ENCODE assay signal across 8 cellular contexts in genomic region chr5:14143509-14143842, GRCh38. TPM values are rescaled to one million over a fixed set of nuclear protein-coding genes. Genes with fewer than 3 reads are reported as not detected.
DNase-seq lines count a peak whose midpoint lies in the region; ATAC-seq lines count a peak whose summit lies in the region.

No MANE protein-coding gene starts in this region.

- peak overlapping the region; percentile 71 for H3K4me2 ChIP-seq in trophoblast cell (ENCODE audit: low read length)

- no CpG with 5 or more reads among the region's 65 CpGs for WGBS in trophoblast cell (ENCODE audit: extremely low coverage, insufficient coverage, insufficient read length)

- H4K12ac ChIP-seq in trophoblast cell (ENCODE audit: low read depth, low read length): peak overlapping the region; percentile 93

- intact Hi-C loops in posterior cingulate gyrus (cut with DNase I): loop anchor here (10.0 kb wide), 2 partner anchors 61 to 521 kb away; partner anchors contain the start of gene OTULIN

- H3K27ac ChIP-seq in trophoblast cell (ENCODE audit: low read depth, low read length): peak overlapping the region; percentile 96

- peaks cover 23% of the 10 kb centered on the region for H3K79me1 ChIP-seq in trophoblast cell (ENCODE audit: low read length)

- H2BK5ac ChIP-seq in trophoblast cell (ENCODE audit: low read depth, low read length, poor library complexity): peak overlapping the region; percentile 73

- no peaks in the 10 kb centered on the region for H3K36me3 ChIP-seq in trophoblast cell (ENCODE audit: control insufficient read depth in 1 of 2, insufficient read depth in 2 of 2, low read length in 2 of 2)

- H3K4me1 ChIP-seq in trophoblast cell (ENCODE audit: control insufficient read depth in 1 of 2, insufficient read depth in 2 of 2, low read length in 2 of 2): peaks cover 10 to 11% of the 10 kb centered on the region in 2 experiments

- H3K4ac ChIP-seq in trophoblast cell (ENCODE audit: low read depth, low read length): peak overlapping the region; percentile 96

- peak overlapping the region; percentile 99 for H4K91ac ChIP-seq in trophoblast cell (ENCODE audit: low read depth, low read length)

- H2AK5ac ChIP-seq in trophoblast cell (ENCODE audit: low read length): no peak overlapping the region

- H4K8ac ChIP-seq in trophoblast cell (ENCODE audit: low read depth, low read length): peak overlapping the region; percentile 94

- peak overlapping the region; percentile 99 for H3K18ac ChIP-seq in trophoblast cell (ENCODE audit: low read length)

- H2BK120ac ChIP-seq in trophoblast cell (ENCODE audit: insufficient read depth, low read length, poor library complexity): peak overlapping the region; percentile 76

- peak; percentile 0 for ATAC-seq in GM19438 (IDR thresholded peaks at IDR 0.05; ENCODE audit: low read depth, unreplicated experiment)
- peak; percentile 2 for ATAC-seq in HG03108 (IDR thresholded peaks at IDR 0.05; ENCODE audit: unreplicated experiment)

- H3K23ac ChIP-seq in trophoblast cell (ENCODE audit: low read length): no peak overlapping the region

- DNase-seq in cerebellum (ENCODE audit: low spot score) (peak; percentile 49), trophoblast cell (peak in 1 of 2 donors; percentile 37), NCI-H187 (lab: John Stamatoyannopoulos, UW) (no peak), NK-92 (lab: John Stamatoyannopoulos, UW; ENCODE audit: unreplicated experiment) (no peak), posterior cingulate gyrus (no peak)
- DNase-seq in stimulated activated CD8-positive, alpha-beta memory T cell treated with anti-CD3 and anti-CD28 coated beads, Interleukin-4, amount 100 ng/mL, for 48 hours: no peak

- no peaks in the 10 kb centered on the region for H3K27me3 ChIP-seq in trophoblast cell (ENCODE audit: insufficient read depth, low read length)

- peak overlapping the region; percentile 42 for H2AFZ ChIP-seq in trophoblast cell (ENCODE audit: insufficient read depth, low read length, poor library complexity)

- peaks cover 35% of the 10 kb centered on the region for H3K79me2 ChIP-seq in trophoblast cell (ENCODE audit: control insufficient read depth, insufficient read depth, low read length, poor library complexity)

- no peak overlapping the region for H2BK12ac ChIP-seq in trophoblast cell (ENCODE audit: low read length)

- H3K14ac ChIP-seq in trophoblast cell (ENCODE audit: low read length): peak overlapping the region; percentile 99

- H3K9me3 ChIP-seq in trophoblast cell (ENCODE audit: insufficient read depth, low read depth, low read length): no peaks in the 10 kb centered on the region

- peak overlapping the region; percentile 90 for H3K4me3 ChIP-seq in trophoblast cell (ENCODE audit: low read depth, low read length)

- peak overlapping the region; percentile 97 for H3K9ac ChIP-seq in trophoblast cell (ENCODE audit: low read length)

RNA-seq across cellular contexts. Expression of gene TRIO, which starts 0.3 kb away (rescaled TPM):
- 422 TPM for total RNA-seq in cerebellum
- 47.9 and 49.7 TPM in 2 replicates for polyA plus RNA-seq in trophoblast cell (2013)
